ENCODE assay signal across 8 cellular contexts in genomic region chr17:7836596-7837374, GRCh38.
DNase-seq lines count a peak whose midpoint lies in the region; ATAC-seq and TF ChIP-seq lines count a peak whose summit lies in the region.

No MANE protein-coding gene starts in this region.

- H3K4me1 ChIP-seq in rectal smooth muscle tissue (ENCODE audit: control insufficient read depth, insufficient read depth, low read length): peaks cover 28% of the 10 kb centered on the region

- H3K4me3 ChIP-seq in brain microvascular endothelial cell (ENCODE audit: low read depth, low read length): peak overlapping the region; percentile 74
- peak overlapping the region; percentile 83 for H3K4me3 ChIP-seq in rectal smooth muscle tissue (ENCODE audit: low read length)

- peak; percentile 93 to 97 for DNase-seq in NCI-H1930 (lab: John Stamatoyannopoulos, UW)
- DNase-seq in brain microvascular endothelial cell: peak; percentile 76
- peak; percentile 95 for DNase-seq in iPS DF 19.7 (ENCODE audit: low read depth, low spot score)

- no peaks in the 10 kb centered on the region for H3K27me3 ChIP-seq in brain microvascular endothelial cell (replicated peaks)
- no peaks in the 10 kb centered on the region for H3K27me3 ChIP-seq in rectal smooth muscle tissue (ENCODE audit: control insufficient read depth, insufficient read depth, low read length)

- in situ Hi-C loops in brain microvascular endothelial cell (cut with HindIII; ENCODE audit: low pct_ligation_motif_present, low sequenced_read_pairs): no loop called here

- H3K4me1 Mint-ChIP-seq in T-helper 1 cell treated with Interleukin-12 subunit alpha and Interleukin-12 subunit beta and Interleukin-4 antibody, amounts not matched to agents 30 μg/mL and 1 μg/mL, for 36 hours (ENCODE audit: low read depth): peaks cover 60% of the 10 kb centered on the region

- peak overlapping the region; percentile 97 for H3K4me3 Mint-ChIP-seq in T-helper 1 cell treated with Interleukin-12 subunit alpha and Interleukin-12 subunit beta and Interleukin-4 antibody, amounts not matched to agents 30 μg/mL and 1 μg/mL, for 36 hours

- H3K36me3 ChIP-seq in brain microvascular endothelial cell (replicated peaks) (peaks cover 3% of the 10 kb centered on the region), rectal smooth muscle tissue (ENCODE audit: control insufficient read depth, insufficient read depth, low read length) (peaks cover 3% of the 10 kb centered on the region)

- TF ChIP-seq CTCF in brain microvascular endothelial cell (IDR thresholded peaks at IDR 0.05; ENCODE audit: low read depth, low read length, missing control alignments): no peak

- H3K9ac ChIP-seq in rectal smooth muscle tissue (ENCODE audit: low read length): peak overlapping the region; percentile 93

- H3K27ac ChIP-seq in brain microvascular endothelial cell: peak overlapping the region; percentile 89
- peak overlapping the region; percentile 92 for H3K27ac ChIP-seq in rectal smooth muscle tissue (ENCODE audit: low read depth, low read length)

- H3K9me3 Mint-ChIP-seq in T-helper 1 cell treated with Interleukin-12 subunit alpha and Interleukin-12 subunit beta and Interleukin-4 antibody, amounts not matched to agents 30 μg/mL and 1 μg/mL, for 36 hours: no peaks in the 10 kb centered on the region

- H3K27ac Mint-ChIP-seq in T-helper 1 cell treated with Interleukin-12 subunit alpha and Interleukin-12 subunit beta and Interleukin-4 antibody, amounts not matched to agents 30 μg/mL and 1 μg/mL, for 36 hours: peak overlapping the region; percentile 88

- peaks cover 15% of the 10 kb centered on the region for H3K27me3 Mint-ChIP-seq in T-helper 1 cell treated with Interleukin-12 subunit alpha and Interleukin-12 subunit beta and Interleukin-4 antibody, amounts not matched to agents 30 μg/mL and 1 μg/mL, for 36 hours (ENCODE audit: low read depth)

- peak; percentile 25 for ATAC-seq in GM18517 (IDR thresholded peaks at IDR 0.05; ENCODE audit: unreplicated experiment)
- ATAC-seq in GM19397 (IDR thresholded peaks at IDR 0.05; ENCODE audit: unreplicated experiment): no peak
- ATAC-seq in HG03520 (IDR thresholded peaks at IDR 0.05; ENCODE audit: unreplicated experiment): no peak

- H3K36me3 Mint-ChIP-seq in T-helper 1 cell treated with Interleukin-12 subunit alpha and Interleukin-12 subunit beta and Interleukin-4 antibody, amounts not matched to agents 30 μg/mL and 1 μg/mL, for 36 hours (ENCODE audit: low read depth): peaks cover 14% of the 10 kb centered on the region
